Comparison of ENCODE assay signal across 18 cellular contexts in genomic region chr16:54026456-54026855, GRCh38.
DNase-seq lines count a peak whose midpoint lies in the region; ATAC-seq, FAIRE-seq and TF ChIP-seq lines count a peak whose summit lies in the region.
"Had no signal": no experiment of that assay in that cellular context is flagged by ENCODE, and none has a peak within 500 bp of the region (broad histone marks: within the 10 kb centered on the region; RNA-seq: fewer than 3 reads in every experiment).

No MANE protein-coding gene starts in this region.

- DNase-seq in EH (ENCODE audit: low read depth): peak; percentile 34
- no peak for DNase-seq in RWPE2 (ENCODE audit: low spot score)
- peak; percentile 23 to 34 for DNase-seq in cardiac fibroblast (ENCODE audit: low read depth in 2 of 2)
- DNase-seq in midbrain (lab: John Stamatoyannopoulos, UW): peak; percentile 15
- no peak for DNase-seq in RCC 7860 (ENCODE audit: low spot score)
- no peak for DNase-seq in KG1 (lab: John Stamatoyannopoulos, UW)
- DNase-seq in activated CD4-positive, alpha-beta T cell treated with anti-CD3 and anti-CD28 coated beads, Interleukin-2, amount 50 U/mL, for 48 hours: no peak
- DNase-seq: activated CD4-positive, alpha-beta T cell treated with anti-CD3 and anti-CD28 coated beads for 36 hours; AML-193; DMS79 treated with DMSO at 0.1 percent for 48 hours; dorsolateral prefrontal cortex; NCI-H1436; NCI-H526; stimulated activated CD4-positive, alpha-beta T cell treated with anti-CD3 and anti-CD28 coated beads, Interleukin-4, amount 100 ng/mL, for 4 hours; stomach; trophoblast cell had no signal

- no peak for FAIRE-seq in RCC 7860 (lab: Jason Lieb, UNC)

- H3K27me3 ChIP-seq in RWPE2 (ENCODE audit: insufficient read depth, poor library complexity, severe bottlenecking): no peaks in the 10 kb centered on the region
- H3K27me3 ChIP-seq: dorsolateral prefrontal cortex, stomach had no signal

- TF ChIP-seq CTCF in RWPE2 (IDR thresholded peaks at IDR 0.05; ENCODE audit: poor library complexity, severe bottlenecking): no peak
- no peak for TF ChIP-seq CTCF in cardiac fibroblast (IDR thresholded peaks at IDR 0.05; ENCODE audit: low read depth, low read length)

- no peaks in the 10 kb centered on the region; the same call in 1 of the 2 replicates for H3K36me3 ChIP-seq in RWPE2 (ENCODE audit: low read depth)
- H3K36me3 ChIP-seq: stomach had no signal

- H3K27ac ChIP-seq in RWPE2 (ENCODE audit: poor library complexity, severe bottlenecking): peak overlapping the region; percentile 67
- H3K27ac ChIP-seq: dorsolateral prefrontal cortex, stomach had no signal

- H3K4me1 ChIP-seq in RWPE2 (ENCODE audit: insufficient read depth, poor library complexity, severe bottlenecking): peaks cover 16% of the 10 kb centered on the region

- ATAC-seq in RWPE2 (ENCODE audit: low read depth) (no peak), GM21723 (IDR thresholded peaks at IDR 0.05; ENCODE audit: unreplicated experiment) (no peak)
- ATAC-seq: Right ventricle myocardium inferior had no signal

- H3K4me3 ChIP-seq in RWPE2 (ENCODE audit: severe bottlenecking) (no peak overlapping the region), cardiac fibroblast (replicated peaks in 1 of 2; ENCODE audit: low read depth in 2 of 2, low read length in 2 of 2) (no peak overlapping the region)
- H3K4me3 ChIP-seq: dorsolateral prefrontal cortex, stomach had no signal

- peaks cover 6% of the 10 kb centered on the region for H3K9me3 ChIP-seq in RWPE2 (ENCODE audit: severe bottlenecking)

Comparison
In these comparisons a context has a peak if more than half of its experiments do, and no peak if none do; other contexts are left out.
1. DNase-seq: peak in EH (single experiment), cardiac fibroblast (2 of 2) and midbrain (single experiment); none in RWPE2 (single experiment), RCC 7860 (single experiment), KG1 (single experiment) and activated CD4-positive, alpha-beta T cell treated with anti-CD3 and anti-CD28 coated beads, Interleukin-2, amount 50 U/mL, for 48 hours (0 of 2).